ENCODE assay signal across 18 cellular contexts in the genomic region with DNA sequence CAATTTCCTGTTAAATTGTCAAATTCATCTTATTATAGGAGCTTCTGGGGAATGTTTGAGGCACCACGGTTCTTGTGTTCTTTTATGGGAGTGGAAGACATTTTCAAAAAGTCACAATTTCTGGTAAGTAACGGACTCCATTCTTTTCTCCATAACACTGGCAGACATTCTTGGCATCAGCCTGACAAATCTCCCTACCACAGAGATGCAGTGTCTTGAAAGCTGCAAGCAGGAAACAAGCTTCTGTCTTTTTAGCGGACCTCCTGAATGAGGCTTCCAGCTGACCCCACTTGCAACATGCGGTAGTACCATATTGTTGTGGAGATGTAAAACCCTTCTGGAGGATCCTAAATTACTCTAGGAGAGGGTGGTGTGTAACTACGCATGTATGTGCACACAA.
DNase-seq lines count a peak whose midpoint lies in the region; ATAC-seq and TF ChIP-seq lines count a peak whose summit lies in the region.
"Had no signal": no experiment of that assay in that cellular context is flagged by ENCODE, and none has a peak within 500 bp of the region (broad histone marks: within the 10 kb centered on the region; RNA-seq: fewer than 3 reads in every experiment).

No MANE protein-coding gene starts in this region.

- TF ChIP-seq EP300 in SK-N-SH (IDR thresholded peaks at IDR 0.05; ENCODE audit: borderline replicate concordance in 1 of 2, low read depth in 1 of 2, low read length in 1 of 2) (no peak), esophagus muscularis mucosa (IDR thresholded peaks at IDR 0.05) (no peak)

- H3K9me2 ChIP-seq in SK-N-SH: no peaks in the 10 kb centered on the region

- TF ChIP-seq CTCF in SK-N-SH (IDR thresholded peaks at IDR 0.05): no peak
- no peak for TF ChIP-seq CTCF in esophagus muscularis mucosa (IDR thresholded peaks at IDR 0.05)
- no peak for TF ChIP-seq CTCF in neural crest cell (conservative IDR thresholded peaks at IDR 0.05)
- TF ChIP-seq CTCF in coronary artery (IDR thresholded peaks at IDR 0.05): no peak

- no peaks in the 10 kb centered on the region for H3K9me3 Mint-ChIP-seq in neural crest cell
- H3K9me3 Mint-ChIP-seq in activated T-cell treated with anti-CD3 and anti-CD28 coated beads, Interleukin-2, amount 50 U/mL, for 72 hours: no peaks in the 10 kb centered on the region
- H3K9me3 Mint-ChIP-seq: CD4-positive, alpha-beta T cell had no signal

- no peak for DNase-seq in SK-N-SH
- DNase-seq in esophagus muscularis mucosa (ENCODE audit: extremely low spot score): peak; percentile 77
- no peak for DNase-seq in neural crest cell (ENCODE audit: low read depth, low spot score)
- no peak for DNase-seq in coronary artery (ENCODE audit: low spot score)
- no peak for DNase-seq in activated T-cell treated with anti-CD3 and anti-CD28 coated beads, Interleukin-2, amount 50 U/mL, for 72 hours
- DNase-seq: CD4-positive, alpha-beta T cell; GF-D8; MM.1S; NCI-H1092; NCI-H1436 treated with DMSO at 0.1 percent for 48 hours; NCI-H2029; NCI-H446 treated with DMSO at 0.1 percent for 48 hours; NCI-H69; NK-92 treated with Interleukin-12 subunit alpha and Interleukin-12 subunit beta, amount 100 ng/mL, for 24 hours had no signal

- H3K9me3 ChIP-seq in SK-N-SH: no peaks in the 10 kb centered on the region
- H3K9me3 ChIP-seq in esophagus muscularis mucosa: no peaks in the 10 kb centered on the region
- H3K9me3 ChIP-seq: HAP-1 had no signal

- no peak overlapping the region for H2AFZ ChIP-seq in SK-N-SH (ENCODE audit: low read depth)

- H3K27me3 ChIP-seq in SK-N-SH (ENCODE audit: insufficient read depth) (no peaks in the 10 kb centered on the region), esophagus muscularis mucosa (no peaks in the 10 kb centered on the region)

- no peak for ATAC-seq in SK-N-SH treated with all-trans-retinoic acid at 6 μM for 48 hours
- no peak for ATAC-seq in activated T-cell treated with anti-CD3 and anti-CD28 coated beads, Interleukin-2, amount 50 U/mL, for 72 hours (replicated peaks in 1 of 2)
- ATAC-seq in HG02610 (IDR thresholded peaks at IDR 0.05; ENCODE audit: unreplicated experiment): no peak
- ATAC-seq: Right ventricle myocardium inferior had no signal

- no peak overlapping the region for H3K9ac ChIP-seq in SK-N-SH

- H4K20me1 ChIP-seq in SK-N-SH (ENCODE audit: insufficient read depth): no peaks in the 10 kb centered on the region

- no peaks in the 10 kb centered on the region for H3K36me3 ChIP-seq in SK-N-SH (replicated peaks in 1 of 2; ENCODE audit: control insufficient read depth in 1 of 2, insufficient read depth in 2 of 2, low read length in 1 of 2)
- no peaks in the 10 kb centered on the region for H3K36me3 ChIP-seq in esophagus muscularis mucosa
- H3K36me3 ChIP-seq: HAP-1 had no signal

- H3K4me3 Mint-ChIP-seq in neural crest cell: no peak overlapping the region
- H3K4me3 Mint-ChIP-seq in activated T-cell treated with anti-CD3 and anti-CD28 coated beads, Interleukin-2, amount 50 U/mL, for 72 hours: no peak overlapping the region
- H3K4me3 Mint-ChIP-seq: CD4-positive, alpha-beta T cell had no signal

- no peak for TF ChIP-seq POLR2A in esophagus muscularis mucosa (IDR thresholded peaks at IDR 0.05; ENCODE audit: low read depth)

- POLR2A ChIA-PET in SK-N-SH (lab: Yijun Ruan, JAX): interaction anchor here (1.8 kb wide), 1 partner anchor 10 kb away, joined by 6 read pairs; no protein-coding TSS in a partner anchor

- H3K4me1 Mint-ChIP-seq in neural crest cell: peaks cover 64% of the 10 kb centered on the region
- H3K4me1 Mint-ChIP-seq in activated T-cell treated with anti-CD3 and anti-CD28 coated beads, Interleukin-2, amount 50 U/mL, for 72 hours (ENCODE audit: low read depth): no peaks in the 10 kb centered on the region

- intact Hi-C loops in esophagus muscularis mucosa (cut with DNase I): no loop called here

- H3K4me2 ChIP-seq in SK-N-SH: peak overlapping the region; percentile 20; the same call in 1 of the 2 replicates

- peaks cover 22 to 55% of the 10 kb centered on the region in 2 experiments; a peak in 3 of 4 replicates for H3K4me1 ChIP-seq in SK-N-SH (ENCODE audit: control insufficient read depth in 1 of 2, insufficient read depth in 2 of 2, low read depth in 1 of 2, low read length in 1 of 2)
- peaks cover 11 to 30% (median 26%) of the 10 kb centered on the region in 4 donors for H3K4me1 ChIP-seq in esophagus muscularis mucosa
- H3K4me1 ChIP-seq: HAP-1 had no signal

- H3F3A ChIP-seq in SK-N-SH (replicated peaks; ENCODE audit: insufficient read depth): peaks cover 10% of the 10 kb centered on the region

- H3K27ac ChIP-seq in SK-N-SH (ENCODE audit: low read depth in 2 of 2, low read length in 1 of 2) (peak overlapping the region; percentile 51 to 99; a peak in 3 of 4 replicates), esophagus muscularis mucosa (replicated peaks in 1 of 4) (no peak overlapping the region), coronary artery (no peak overlapping the region)

- no peak overlapping the region for H3K4me3 ChIP-seq in SK-N-SH (ENCODE audit: low read depth in 2 of 2, low read length in 1 of 2)
- no peak overlapping the region for H3K4me3 ChIP-seq in esophagus muscularis mucosa
- H3K4me3 ChIP-seq in coronary artery: no peak overlapping the region
- H3K4me3 ChIP-seq: HAP-1 had no signal

- CTCF ChIA-PET in SK-N-SH (lab: Yijun Ruan, JAX): interaction anchor here (1.0 to 3.2 kb wide), 7 partner anchors 10 to 98 kb away, joined by 3 to 13 read pairs (median 4); no protein-coding TSS in a partner anchor

- peaks cover under 1% of the 10 kb centered on the region for H3K36me3 Mint-ChIP-seq in neural crest cell (ENCODE audit: low read depth)
- no peaks in the 10 kb centered on the region for H3K36me3 Mint-ChIP-seq in activated T-cell treated with anti-CD3 and anti-CD28 coated beads, Interleukin-2, amount 50 U/mL, for 72 hours (ENCODE audit: insufficient read depth in 2 of 2)

- WGBS in SK-N-SH (ENCODE audit: low lambda C conversion rate): 94% methylated on average over 5 of the region's 5 CpGs
- 76% methylated on average over 4 of the region's 5 CpGs for WGBS in esophagus muscularis mucosa

- TF ChIP-seq RAD21 in SK-N-SH (IDR thresholded peaks at IDR 0.05; ENCODE audit: low read length): no peak

- H3K27me3 Mint-ChIP-seq in neural crest cell (ENCODE audit: low read depth): no peaks in the 10 kb centered on the region
- no peaks in the 10 kb centered on the region for H3K27me3 Mint-ChIP-seq in activated T-cell treated with anti-CD3 and anti-CD28 coated beads, Interleukin-2, amount 50 U/mL, for 72 hours (ENCODE audit: low read depth)
- H3K27me3 Mint-ChIP-seq: CD4-positive, alpha-beta T cell had no signal

- no peaks in the 10 kb centered on the region for H3K79me2 ChIP-seq in SK-N-SH (ENCODE audit: insufficient read depth)

- peak overlapping the region; percentile 30 for H3K27ac Mint-ChIP-seq in neural crest cell (ENCODE audit: unreplicated experiment)
- no peak overlapping the region for H3K27ac Mint-ChIP-seq in activated T-cell treated with anti-CD3 and anti-CD28 coated beads, Interleukin-2, amount 50 U/mL, for 72 hours
- H3K27ac Mint-ChIP-seq: CD4-positive, alpha-beta T cell had no signal

TF ChIP-seq in SK-N-SH, 30 proteins besides CTCF, POLR2A, EP300 and RAD21 (continues in another document):
- TF ChIP-seq RXRA (IDR thresholded peaks at IDR 0.05; ENCODE audit: borderline replicate concordance, low read depth) (no peak), TAF1 (IDR thresholded peaks at IDR 0.05; ENCODE audit: borderline replicate concordance, low read depth, low read length) (no peak), MXI1 (IDR thresholded peaks at IDR 0.05; ENCODE audit: low read depth, low read length) (no peak), JUND (IDR thresholded peaks at IDR 0.05) (no peak)
- TF ChIP-seq, protein P1, sequence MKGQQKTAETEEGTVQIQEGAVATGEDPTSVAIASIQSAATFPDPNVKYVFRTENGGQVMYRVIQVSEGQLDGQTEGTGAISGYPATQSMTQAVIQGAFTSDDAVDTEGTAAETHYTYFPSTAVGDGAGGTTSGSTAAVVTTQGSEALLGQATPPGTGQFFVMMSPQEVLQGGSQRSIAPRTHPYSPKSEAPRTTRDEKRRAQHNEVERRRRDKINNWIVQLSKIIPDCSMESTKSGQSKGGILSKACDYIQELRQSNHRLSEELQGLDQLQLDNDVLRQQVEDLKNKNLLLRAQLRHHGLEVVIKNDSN (IDR thresholded peaks at IDR 0.05; ENCODE audit: borderline replicate concordance, low read depth): no peak
- TF ChIP-seq, protein P2, sequence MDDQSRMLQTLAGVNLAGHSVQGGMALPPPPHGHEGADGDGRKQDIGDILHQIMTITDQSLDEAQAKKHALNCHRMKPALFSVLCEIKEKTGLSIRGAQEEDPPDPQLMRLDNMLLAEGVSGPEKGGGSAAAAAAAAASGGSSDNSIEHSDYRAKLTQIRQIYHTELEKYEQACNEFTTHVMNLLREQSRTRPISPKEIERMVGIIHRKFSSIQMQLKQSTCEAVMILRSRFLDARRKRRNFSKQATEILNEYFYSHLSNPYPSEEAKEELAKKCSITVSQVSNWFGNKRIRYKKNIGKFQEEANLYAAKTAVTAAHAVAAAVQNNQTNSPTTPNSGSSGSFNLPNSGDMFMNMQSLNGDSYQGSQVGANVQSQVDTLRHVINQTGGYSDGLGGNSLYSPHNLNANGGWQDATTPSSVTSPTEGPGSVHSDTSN (IDR thresholded peaks at IDR 0.05): no peak

TF ChIP-seq in SK-N-SH treated with all-trans-retinoic acid at 6 μM for 48 hours, 23 proteins besides CTCF, POLR2A, EP300 and RAD21 (continues in another document):
- no peak for TF ChIP-seq SNAI2 (CRISPR knock-in tag; IDR thresholded peaks at IDR 0.05)
- TF ChIP-seq, protein P3, sequence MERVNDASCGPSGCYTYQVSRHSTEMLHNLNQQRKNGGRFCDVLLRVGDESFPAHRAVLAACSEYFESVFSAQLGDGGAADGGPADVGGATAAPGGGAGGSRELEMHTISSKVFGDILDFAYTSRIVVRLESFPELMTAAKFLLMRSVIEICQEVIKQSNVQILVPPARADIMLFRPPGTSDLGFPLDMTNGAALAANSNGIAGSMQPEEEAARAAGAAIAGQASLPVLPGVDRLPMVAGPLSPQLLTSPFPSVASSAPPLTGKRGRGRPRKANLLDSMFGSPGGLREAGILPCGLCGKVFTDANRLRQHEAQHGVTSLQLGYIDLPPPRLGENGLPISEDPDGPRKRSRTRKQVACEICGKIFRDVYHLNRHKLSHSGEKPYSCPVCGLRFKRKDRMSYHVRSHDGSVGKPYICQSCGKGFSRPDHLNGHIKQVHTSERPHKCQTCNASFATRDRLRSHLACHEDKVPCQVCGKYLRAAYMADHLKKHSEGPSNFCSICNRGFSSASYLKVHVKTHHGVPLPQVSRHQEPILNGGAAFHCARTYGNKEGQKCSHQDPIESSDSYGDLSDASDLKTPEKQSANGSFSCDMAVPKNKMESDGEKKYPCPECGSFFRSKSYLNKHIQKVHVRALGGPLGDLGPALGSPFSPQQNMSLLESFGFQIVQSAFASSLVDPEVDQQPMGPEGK (CRISPR knock-in tag; IDR thresholded peaks at IDR 0.05; ENCODE audit: borderline replicate concordance): no peak
- no peak for TF ChIP-seq ZNF70 (CRISPR knock-in tag; IDR thresholded peaks at IDR 0.05)
- no peak for TF ChIP-seq ISL1 (CRISPR knock-in tag; IDR thresholded peaks at IDR 0.05)
- no peak for TF ChIP-seq GLIS3 (CRISPR knock-in tag; IDR thresholded peaks at IDR 0.05)

Comparison
In these comparisons a context has a peak if more than half of its experiments do, and no peak if none do; other contexts are left out.
1. H3K27ac ChIP-seq: peak in SK-N-SH (2 of 2); none in esophagus muscularis mucosa (0 of 4) and coronary artery (0 of 2).